ENCODE assay signal across 2 cellular contexts in the genomic region with DNA sequence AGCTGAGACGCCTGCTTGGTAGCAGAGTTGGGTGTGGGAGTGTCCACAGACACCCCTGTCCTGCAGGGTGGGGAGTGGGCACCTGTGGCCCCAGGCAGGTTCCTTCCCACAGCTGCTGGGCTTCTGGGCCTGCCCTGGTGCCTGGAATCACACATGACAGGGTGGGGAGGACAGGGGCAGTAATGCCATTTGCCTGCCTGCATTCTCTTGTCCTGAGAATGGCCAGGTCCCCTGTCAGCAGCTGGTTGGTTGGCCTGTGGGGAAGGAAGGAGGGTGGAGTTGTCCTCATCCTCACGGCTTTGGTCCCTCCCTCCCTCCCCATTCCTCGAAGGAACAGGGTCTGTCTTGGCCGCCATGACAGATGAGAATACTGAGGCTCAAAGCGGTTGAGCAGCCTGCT.
A peak's percentile ranks its signal among the peaks of the same experiment; 100 is the strongest.
TF ChIP-seq lines count a peak whose summit lies in the region.

No MANE protein-coding gene starts in this region.

TF ChIP-seq in HepG2, 621 proteins besides CTCF, POLR2A, EP300 and RAD21:
- TF ChIP-seq POLR2G (IDR thresholded peaks at IDR 0.05; ENCODE audit: low read depth, low read length) (peak; percentile 43; the same call in 1 of the 2 replicates), ZNF251 (CRISPR knock-in tag; IDR thresholded peaks at IDR 0.05) (no peak), PREB (CRISPR knock-in tag; IDR thresholded peaks at IDR 0.05) (no peak)

TF ChIP-seq in HEK293, 187 proteins besides CTCF, POLR2A, EP300 and RAD21:
- TF ChIP-seq ZNF521 (tag by site-specific recombination; IDR thresholded peaks at IDR 0.05) (no peak), SCRT2 (tag by site-specific recombination; IDR thresholded peaks at IDR 0.05) (0 out of 2 replicates have a peak, but pooled peaks have one; percentile 25)
